ENCODE assay signal across 18 cellular contexts in the genomic region with DNA sequence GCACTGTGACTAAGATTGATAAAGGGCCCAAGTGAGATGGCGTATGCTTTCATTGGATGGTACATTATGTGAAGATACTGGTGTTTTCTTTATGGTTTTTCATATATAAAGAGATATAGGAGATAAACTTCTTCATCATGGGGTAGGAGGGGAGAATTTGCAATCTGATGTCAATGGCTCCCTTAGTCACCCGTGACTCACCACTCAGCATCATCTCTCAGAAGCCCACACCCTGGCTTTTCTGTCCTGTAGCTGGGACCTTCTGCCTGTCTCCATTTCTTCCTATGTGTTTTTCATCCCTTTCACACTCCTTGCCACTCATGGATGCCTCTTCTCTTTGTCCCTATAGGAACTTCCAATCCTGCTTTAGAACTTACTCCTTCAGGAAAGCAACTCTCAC.
"Had no signal": no experiment of that assay in that cellular context is flagged by ENCODE, and none has a peak within 500 bp of the region (broad histone marks: within the 10 kb centered on the region; RNA-seq: fewer than 3 reads in every experiment).

No MANE protein-coding gene starts in this region.

- H3K36me3 Mint-ChIP-seq: activated naive CD8-positive, alpha-beta T cell treated with anti-CD3 and anti-CD28 coated beads, Interleukin-2, amount 10 ng/mL, durations not matched to agents 7 days and 5 days; naive B cell had no signal

- H3K27ac Mint-ChIP-seq: activated CD8-positive, alpha-beta T cell treated with anti-CD3 and anti-CD28 coated beads for 36 hours; activated naive CD8-positive, alpha-beta T cell treated with anti-CD3 and anti-CD28 coated beads, Interleukin-2, amount 10 ng/mL, durations not matched to agents 7 days and 5 days; activated T-cell treated with anti-CD3 and anti-CD28 coated beads, Interleukin-2, amount 50 U/mL, for 72 hours; naive B cell had no signal

- H3K4me3 Mint-ChIP-seq: activated CD8-positive, alpha-beta T cell treated with anti-CD3 and anti-CD28 coated beads for 36 hours; activated naive CD8-positive, alpha-beta T cell treated with anti-CD3 and anti-CD28 coated beads, Interleukin-2, amount 10 ng/mL, durations not matched to agents 7 days and 5 days; activated T-cell treated with anti-CD3 and anti-CD28 coated beads, Interleukin-2, amount 50 U/mL, for 72 hours; naive B cell had no signal

- H3K4me1 ChIP-seq: uterus had no signal

- H3K4me3 ChIP-seq: cardiac muscle cell, esophagus squamous epithelium, hepatocyte, skin epidermis, tibial artery, uterus had no signal

- H3K9me3 Mint-ChIP-seq: activated naive CD8-positive, alpha-beta T cell treated with anti-CD3 and anti-CD28 coated beads, Interleukin-2, amount 10 ng/mL, durations not matched to agents 7 days and 5 days had no signal

- ATAC-seq: activated CD8-positive, alpha-beta T cell treated with anti-CD3 and anti-CD28 coated beads for 36 hours had no signal

- H3K27me3 Mint-ChIP-seq: activated CD8-positive, alpha-beta T cell treated with anti-CD3 and anti-CD28 coated beads for 36 hours; activated naive CD8-positive, alpha-beta T cell treated with anti-CD3 and anti-CD28 coated beads, Interleukin-2, amount 10 ng/mL, durations not matched to agents 7 days and 5 days had no signal

- H3K9me3 ChIP-seq: esophagus squamous epithelium, tibial artery, uterus had no signal

- H3K4me2 ChIP-seq: hepatocyte had no signal

- H3K79me2 ChIP-seq: hepatocyte had no signal

- DNase-seq: activated CD4-positive, CD25-positive, alpha-beta regulatory T cell treated with anti-CD3 and anti-CD28 coated beads, Interleukin-2, amount 50 U/mL, for 72 hours; activated CD8-positive, alpha-beta memory T cell treated with anti-CD3 and anti-CD28 coated beads, Interleukin-2, amount 50 U/mL, for 4 hours; activated CD8-positive, alpha-beta T cell treated with anti-CD3 and anti-CD28 coated beads for 36 hours; activated naive CD8-positive, alpha-beta T cell treated with anti-CD3 and anti-CD28 coated beads, Interleukin-2, amount 10 ng/mL, durations not matched to agents 7 days and 5 days; activated T-cell treated with anti-CD3 and anti-CD28 coated beads, Interleukin-2, amount 50 U/mL, for 72 hours; aorta; esophagus squamous epithelium; kidney glomerular epithelial cell; midbrain; naive B cell; retina; T-helper 2 cell; tibial artery; uterus had no signal

- H3K27me3 ChIP-seq: cardiac muscle cell, hepatocyte, neutrophil, tibial artery, uterus had no signal

- H3K27ac ChIP-seq: cardiac muscle cell, esophagus squamous epithelium, hepatocyte, neutrophil, skin epidermis, tibial artery, uterus had no signal

- H3K36me3 ChIP-seq: cardiac muscle cell, esophagus squamous epithelium, neutrophil, tibial artery, uterus had no signal

- H3K4me1 Mint-ChIP-seq: activated naive CD8-positive, alpha-beta T cell treated with anti-CD3 and anti-CD28 coated beads, Interleukin-2, amount 10 ng/mL, durations not matched to agents 7 days and 5 days; naive B cell had no signal

- H2AFZ ChIP-seq: hepatocyte had no signal
